ENCODE assay signal across 30 cellular contexts in genomic region chr3:73207946-73208345, GRCh38.
"Had no signal": no experiment of that assay in that cellular context is flagged by ENCODE, and none has a peak within 500 bp of the region (broad histone marks: within the 10 kb centered on the region; RNA-seq: fewer than 3 reads in every experiment).

No MANE protein-coding gene starts in this region.

- H3K9me3 Mint-ChIP-seq: activated CD4-positive, alpha-beta memory T cell treated with anti-CD3 and anti-CD28 coated beads, Interleukin-2, amount 10 ng/mL, durations not matched to agents 7 days and 5 days; activated naive CD4-positive, alpha-beta T cell treated with anti-CD3 and anti-CD28 coated beads for 36 hours; central memory CD8-positive, alpha-beta T cell; T-cell had no signal

- DNase-seq: activated CD4-positive, alpha-beta memory T cell treated with anti-CD3 and anti-CD28 coated beads, Interleukin-2, amount 10 ng/mL, durations not matched to agents 7 days and 5 days; activated CD4-positive, alpha-beta T cell treated with anti-CD3 and anti-CD28 coated beads for 36 hours; activated CD4-positive, alpha-beta T cell treated with anti-CD3 and anti-CD28 coated beads, Interleukin-2, amount 50 U/mL, for 1 hour; activated gamma-delta T cell; activated naive CD4-positive, alpha-beta T cell treated with anti-CD3 and anti-CD28 coated beads for 36 hours; activated T-cell treated with anti-CD3 and anti-CD28 coated beads for 4 hours; activated T-cell treated with anti-CD3 and anti-CD28 coated beads, Interleukin-2, amount 50 U/mL, for 48 hours; amygdala; MM.1S; NCI-H1092; NCI-H1417 treated with DMSO at 0.1 percent for 48 hours; NCI-H1694; NCI-H2029; NCI-H2107; NCI-H2171 treated with DMSO at 0.1 percent for 48 hours; NCI-H345; NCI-H510A; NCI-H69; NK-92 treated with Interleukin-12 subunit alpha and Interleukin-12 subunit beta, amount 100 ng/mL, for 24 hours; OCI-M1; Right ventricle myocardium superior; T-cell; T-helper 2 cell; T1000; WERI-Rb-1 had no signal

- ATAC-seq: activated CD4-positive, alpha-beta T cell treated with anti-CD3 and anti-CD28 coated beads for 36 hours; activated T-helper 17 cell treated with anti-CD3 and anti-CD28 coated beads, Interleukin-2, amount 50 U/mL, for 72 hours; Panc1; T-cell had no signal

- H3K27me3 Mint-ChIP-seq: activated CD4-positive, alpha-beta memory T cell treated with anti-CD3 and anti-CD28 coated beads, Interleukin-2, amount 10 ng/mL, durations not matched to agents 7 days and 5 days; activated CD4-positive, alpha-beta T cell treated with anti-CD3 and anti-CD28 coated beads for 36 hours; activated naive CD8-positive, alpha-beta T cell; brain; central memory CD8-positive, alpha-beta T cell had no signal

- H3K4me1 Mint-ChIP-seq: activated CD4-positive, alpha-beta memory T cell treated with anti-CD3 and anti-CD28 coated beads, Interleukin-2, amount 10 ng/mL, durations not matched to agents 7 days and 5 days; activated CD4-positive, alpha-beta T cell treated with anti-CD3 and anti-CD28 coated beads for 36 hours; activated T-helper 17 cell treated with anti-CD3 and anti-CD28 coated beads, Interleukin-2, amount 50 U/mL, for 72 hours; central memory CD8-positive, alpha-beta T cell; T-cell had no signal

- H3K4me3 Mint-ChIP-seq: activated CD4-positive, alpha-beta memory T cell treated with anti-CD3 and anti-CD28 coated beads, Interleukin-2, amount 10 ng/mL, durations not matched to agents 7 days and 5 days; activated CD4-positive, alpha-beta T cell treated with anti-CD3 and anti-CD28 coated beads for 36 hours; activated naive CD4-positive, alpha-beta T cell treated with anti-CD3 and anti-CD28 coated beads for 36 hours; activated naive CD8-positive, alpha-beta T cell; activated T-helper 17 cell treated with anti-CD3 and anti-CD28 coated beads, Interleukin-2, amount 50 U/mL, for 72 hours; brain; central memory CD8-positive, alpha-beta T cell; T-cell had no signal

- H3K27ac Mint-ChIP-seq: activated CD4-positive, alpha-beta memory T cell treated with anti-CD3 and anti-CD28 coated beads, Interleukin-2, amount 10 ng/mL, durations not matched to agents 7 days and 5 days; activated CD4-positive, alpha-beta T cell treated with anti-CD3 and anti-CD28 coated beads for 36 hours; activated naive CD4-positive, alpha-beta T cell treated with anti-CD3 and anti-CD28 coated beads for 36 hours; activated naive CD8-positive, alpha-beta T cell; activated T-helper 17 cell treated with anti-CD3 and anti-CD28 coated beads, Interleukin-2, amount 50 U/mL, for 72 hours; T-cell had no signal

- H3K36me3 Mint-ChIP-seq: activated naive CD8-positive, alpha-beta T cell; brain; T-cell had no signal
